ENCODE assay signal across 19 cellular contexts in genomic region chr15:59570364-59570763, GRCh38. TPM values are rescaled to one million over a fixed set of nuclear protein-coding genes. Genes with fewer than 3 reads are reported as not detected.
DNase-seq lines count a peak whose midpoint lies in the region; ATAC-seq, FAIRE-seq and TF ChIP-seq lines count a peak whose summit lies in the region.
"Had no signal": no experiment of that assay in that cellular context is flagged by ENCODE, and none has a peak within 500 bp of the region (broad histone marks: within the 10 kb centered on the region; RNA-seq: fewer than 3 reads in every experiment).

No MANE protein-coding gene starts in this region.

- ATAC-seq in RWPE2 (ENCODE audit: low read depth): peak; percentile 64
- ATAC-seq in HG03342 (IDR thresholded peaks at IDR 0.05; ENCODE audit: unreplicated experiment): no peak

- H3K4me3 ChIP-seq in RWPE2 (ENCODE audit: severe bottlenecking) (no peak overlapping the region), esophagus squamous epithelium (no peak overlapping the region), small intestine (ENCODE audit: low read depth in 1 of 2, low read length in 2 of 2) (no peak overlapping the region)
- H3K4me3 ChIP-seq: esophagus muscularis mucosa, thyroid gland had no signal

- DNase-seq in HPDE6-E6E7 (ENCODE audit: extremely low spot score) (peak; percentile 74), RWPE2 (ENCODE audit: low spot score) (no peak), esophagus squamous epithelium (lab: John Stamatoyannopoulos, UW) (no peak), small intestine (peak; percentile 95), 8988T (no peak)
- no peak for DNase-seq in activated CD4-positive, alpha-beta T cell treated with anti-CD3 and anti-CD28 coated beads, Interleukin-2, amount 50 U/mL, for 4 hours
- DNase-seq: activated CD4-positive, alpha-beta T cell treated with anti-CD3 and anti-CD28 coated beads, Interleukin-2, amount 50 U/mL, for 1 hour; activated naive CD4-positive, alpha-beta T cell treated with Interleukin-2 at 50 U/mL for 16 hours; AML-193; amygdala; NCI-H82; stimulated activated CD4-positive, alpha-beta T cell treated with anti-CD3 and anti-CD28 coated beads, Interleukin-2, amount 100 ng/mL, for 24 hours; stimulated activated naive CD4-positive, alpha-beta T cell; T-helper 2 cell; thyroid gland had no signal

- FAIRE-seq in small intestine (lab: Jason Lieb, UNC): no peak

- TF ChIP-seq CTCF in RWPE2 (IDR thresholded peaks at IDR 0.05; ENCODE audit: poor library complexity, severe bottlenecking): no peak
- no peak for TF ChIP-seq CTCF in esophagus squamous epithelium (IDR thresholded peaks at IDR 0.05)

- H3K27ac ChIP-seq in RWPE2 (ENCODE audit: poor library complexity, severe bottlenecking) (peak overlapping the region; percentile 39), esophagus squamous epithelium (peak overlapping the region; percentile 43 to 60 (median 58)), small intestine (ENCODE audit: low read depth in 1 of 2, low read length in 1 of 2) (peak overlapping the region; percentile 67 to 87)
- H3K27ac ChIP-seq: esophagus muscularis mucosa, thyroid gland had no signal

- no peak for TF ChIP-seq POLR2A in esophagus squamous epithelium (IDR thresholded peaks at IDR 0.05)

- H3K27me3 ChIP-seq in RWPE2 (ENCODE audit: insufficient read depth, poor library complexity, severe bottlenecking) (no peaks in the 10 kb centered on the region), esophagus squamous epithelium (peaks cover 0 to 6% (median 0%) of the 10 kb centered on the region in 4 donors), small intestine (ENCODE audit: control insufficient read depth in 2 of 2, insufficient read depth in 2 of 2, low read length in 2 of 2) (no peaks in the 10 kb centered on the region)
- H3K27me3 ChIP-seq: esophagus muscularis mucosa, thyroid gland had no signal

- H3K4me1 ChIP-seq in RWPE2 (ENCODE audit: insufficient read depth, poor library complexity, severe bottlenecking) (peaks cover 27% of the 10 kb centered on the region), esophagus squamous epithelium (peaks cover 0 to 8% (median 0%) of the 10 kb centered on the region in 3 donors), small intestine (ENCODE audit: control insufficient read depth in 2 of 2, insufficient read depth in 1 of 2, low read depth in 1 of 2, low read length in 1 of 2) (peaks cover 0 to 6% of the 10 kb centered on the region in 2 donors)
- H3K4me1 ChIP-seq: esophagus muscularis mucosa, thyroid gland had no signal

- 28 to 54% methylated on average over 3 of the region's 3 CpGs for WGBS in esophagus squamous epithelium, 2 donors
- 25 to 61% (median 41%) methylated on average over 3 of the region's 3 CpGs for WGBS in small intestine, 3 donors

- H3K36me3 ChIP-seq in RWPE2 (ENCODE audit: low read depth) (no peaks in the 10 kb centered on the region; the same call in 1 of the 2 replicates), esophagus squamous epithelium (no peaks in the 10 kb centered on the region), small intestine (ENCODE audit: control insufficient read depth in 2 of 2, insufficient read depth in 2 of 2, low read length in 2 of 2) (no peaks in the 10 kb centered on the region)
- H3K36me3 ChIP-seq: esophagus muscularis mucosa, thyroid gland had no signal

- intact Hi-C loops in esophagus squamous epithelium (cut with DNase I): no loop called here

- H3K9me3 ChIP-seq in RWPE2 (ENCODE audit: severe bottlenecking) (peaks cover 8% of the 10 kb centered on the region), esophagus squamous epithelium (peaks cover 0 to 11% (median 7%) of the 10 kb centered on the region in 3 donors), small intestine (ENCODE audit: control insufficient read depth, low read depth) (no peaks in the 10 kb centered on the region)
- H3K9me3 ChIP-seq: thyroid gland had no signal

RNA-seq across cellular contexts. Expression of gene GCNT3, which starts 41.2 kb away (rescaled TPM):
- total RNA-seq in esophagus squamous epithelium: 10 to 100 TPM in 3 of 4 donors, 1 to 10 TPM in 1; 8.8 to 30.2 (median 18.1) TPM
- polyA plus RNA-seq in small intestine: 10 to 100 TPM; 21.7 to 83.9 (median 42.4) TPM
- total RNA-seq: posterior vena cava, skeletal muscle tissue had no signal

Comparison
In these comparisons a context has a peak if more than half of its experiments do, and no peak if none do; other contexts are left out.
1. DNase-seq: peak in HPDE6-E6E7 (single experiment) and small intestine (single experiment); none in RWPE2 (single experiment), esophagus squamous epithelium (single experiment), 8988T (single experiment) and activated CD4-positive, alpha-beta T cell treated with anti-CD3 and anti-CD28 coated beads, Interleukin-2, amount 50 U/mL, for 4 hours (0 of 2).
2. Peak in every context shown above with its lines, with median percentiles within 50 percentile points of each other: H3K27ac ChIP-seq.